Comparison of ENCODE assay signal across 23 cellular contexts in the genomic region with DNA sequence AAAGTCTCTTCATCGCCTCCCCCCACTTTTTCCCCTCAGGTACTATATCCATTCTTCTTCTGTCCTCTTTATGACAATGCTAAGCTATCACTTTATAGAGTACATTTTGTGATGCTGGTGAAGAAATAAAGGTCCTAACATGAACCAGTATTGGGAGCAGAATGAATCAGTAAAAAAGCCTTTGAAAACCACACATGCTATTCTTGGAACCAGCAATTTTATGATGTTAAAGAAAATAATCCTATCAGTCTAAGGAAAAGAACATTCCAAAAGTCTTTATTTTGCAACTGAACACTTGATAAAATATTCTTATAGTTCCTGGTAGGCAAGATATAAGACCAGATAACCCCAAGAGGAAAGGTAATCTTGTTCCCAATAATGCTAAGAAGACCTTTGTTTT.
"Had no signal": no experiment of that assay in that cellular context is flagged by ENCODE, and none has a peak within 500 bp of the region (broad histone marks: within the 10 kb centered on the region; RNA-seq: fewer than 3 reads in every experiment).

No MANE protein-coding gene starts in this region.

- H3K4me3 ChIP-seq: esophagus muscularis mucosa, hepatocyte, lung, SK-N-MC, tibial artery had no signal

- H3K9me3 Mint-ChIP-seq: activated naive CD4-positive, alpha-beta T cell treated with anti-CD3 and anti-CD28 coated beads, Interleukin-2, amount 50 U/mL, for 24 hours; dendritic cell treated with granulocyte-macrophage colony-stimulating factor and Interleukin-4, amounts not matched to agents 40 ng/mL and 50 ng/mL, for 4 days; WTC11 had no signal

- H3K27me3 Mint-ChIP-seq: activated CD4-positive, alpha-beta T cell treated with anti-CD3 and anti-CD28 coated beads for 36 hours; activated naive CD4-positive, alpha-beta T cell treated with anti-CD3 and anti-CD28 coated beads, Interleukin-2, amount 50 U/mL, for 24 hours; dendritic cell treated with granulocyte-macrophage colony-stimulating factor and Interleukin-4, amounts not matched to agents 40 ng/mL and 50 ng/mL, for 4 days had no signal

- H3K4me1 Mint-ChIP-seq: nephron progenitor cell had no signal

- H3K4me2 ChIP-seq: hepatocyte had no signal

- DNase-seq: activated CD4-positive, alpha-beta T cell treated with anti-CD3 and anti-CD28 coated beads for 36 hours; activated CD8-positive, alpha-beta memory T cell treated with anti-CD3 and anti-CD28 coated beads, Interleukin-2, amount 50 U/mL, for 4 hours; activated effector memory CD4-positive, alpha-beta T cell treated with anti-CD3 and anti-CD28 coated beads, Interleukin-2, amount 50 U/mL, for 16 hours; activated T-cell treated with anti-CD3 and anti-CD28 coated beads, Interleukin-2, amount 50 U/mL, for 48 hours; anterior cingulate cortex; effector CD8-positive, alpha-beta T cell; left colon; nephron progenitor cell; nucleus accumbens; stimulated activated CD4-positive, alpha-beta T cell treated with anti-CD3 and anti-CD28 coated beads, Interleukin-12 subunit alpha, Interleukin-12 subunit beta, amount 100 ng/mL, for 4 hours; stimulated activated CD4-positive, alpha-beta T cell treated with anti-CD3 and anti-CD28 coated beads, Interleukin-1b, Interleukin-23, amount 100 ng/mL, for 48 hours; stimulated activated CD8-positive, alpha-beta memory T cell treated with anti-CD3 and anti-CD28 coated beads, Interleukin-4, amount 100 ng/mL, for 48 hours; stimulated activated naive CD8-positive, alpha-beta T cell treated with anti-CD3 and anti-CD28 coated beads, Interleukin-15, Interleukin-2, amounts not matched to agents 100 U/mL and 50 U/mL, for 24 hours; substantia nigra; tibial artery had no signal

- H3K4me3 Mint-ChIP-seq: activated CD4-positive, alpha-beta T cell treated with anti-CD3 and anti-CD28 coated beads for 36 hours; dendritic cell treated with granulocyte-macrophage colony-stimulating factor and Interleukin-4, amounts not matched to agents 40 ng/mL and 50 ng/mL, for 4 days; mesothelial cell of epicardium; nephron progenitor cell; WTC11 had no signal

- H2AFZ ChIP-seq: hepatocyte had no signal

- H3K4me1 ChIP-seq: esophagus muscularis mucosa, tibial artery had no signal

- H3K27ac ChIP-seq: esophagus muscularis mucosa, hepatocyte, SK-N-MC, tibial artery had no signal

- H3K36me3 ChIP-seq: tibial artery had no signal

- H3K27me3 ChIP-seq: esophagus muscularis mucosa, hepatocyte, tibial artery had no signal

- H3K9me3 ChIP-seq: esophagus muscularis mucosa, tibial artery had no signal

- H3K79me2 ChIP-seq: hepatocyte had no signal

- H3K27ac Mint-ChIP-seq: activated CD4-positive, alpha-beta T cell treated with anti-CD3 and anti-CD28 coated beads for 36 hours; dendritic cell treated with granulocyte-macrophage colony-stimulating factor and Interleukin-4, amounts not matched to agents 40 ng/mL and 50 ng/mL, for 4 days; mesothelial cell of epicardium; nephron progenitor cell; WTC11 had no signal

- ATAC-seq: activated CD4-positive, alpha-beta T cell treated with anti-CD3 and anti-CD28 coated beads for 36 hours; left colon; stimulated activated naive CD8-positive, alpha-beta T cell treated with anti-CD3 and anti-CD28 coated beads, Interleukin-15, Interleukin-2, amounts not matched to agents 100 U/mL and 50 U/mL, for 24 hours; WTC11 had no signal
